ENCODE assay signal across 16 cellular contexts in genomic region chr6:6742535-6742934, GRCh38.
"Had no signal": no experiment of that assay in that cellular context is flagged by ENCODE, and none has a peak within 500 bp of the region (broad histone marks: within the 10 kb centered on the region; RNA-seq: fewer than 3 reads in every experiment).

No MANE protein-coding gene starts in this region.

- H3K36me3 ChIP-seq: heart left ventricle, prostate gland had no signal

- H3K9me3 Mint-ChIP-seq: naive thymus-derived CD4-positive, alpha-beta T cell; nephron progenitor cell had no signal

- H3K36me3 Mint-ChIP-seq: naive thymus-derived CD4-positive, alpha-beta T cell had no signal

- H3K4me1 ChIP-seq: parathyroid adenoma, prostate gland had no signal

- H3K27ac ChIP-seq: dorsolateral prefrontal cortex, parathyroid adenoma, prostate gland had no signal

- H3K9me3 ChIP-seq: heart left ventricle, prostate gland had no signal

- H3K27me3 ChIP-seq: heart left ventricle had no signal

- H3K27ac Mint-ChIP-seq: nephron progenitor cell had no signal

- ATAC-seq: heart left ventricle; naive thymus-derived CD4-positive, alpha-beta T cell had no signal

- H3K4me3 Mint-ChIP-seq: naive thymus-derived CD4-positive, alpha-beta T cell; nephron progenitor cell had no signal

- H3K4me3 ChIP-seq: dorsolateral prefrontal cortex, heart left ventricle, prostate gland, smooth muscle cell had no signal

- DNase-seq: cortex of kidney; dorsolateral prefrontal cortex; effector CD8-positive, alpha-beta T cell; foreskin melanocyte; heart left ventricle; hippocampal formation; kidney glomerular epithelial cell; mammary epithelial cell; naive thymus-derived CD4-positive, alpha-beta T cell; nephron progenitor cell; stimulated activated CD4-positive, alpha-beta T cell treated with anti-CD3 and anti-CD28 coated beads, Interleukin-2, amount 100 ng/mL, for 48 hours; stimulated activated naive CD4-positive, alpha-beta T cell treated with Interleukin-2 at 50 U/mL for 16 hours; trophoblast cell had no signal
